ENCODE assay signal across 8 cellular contexts in the genomic region with DNA sequence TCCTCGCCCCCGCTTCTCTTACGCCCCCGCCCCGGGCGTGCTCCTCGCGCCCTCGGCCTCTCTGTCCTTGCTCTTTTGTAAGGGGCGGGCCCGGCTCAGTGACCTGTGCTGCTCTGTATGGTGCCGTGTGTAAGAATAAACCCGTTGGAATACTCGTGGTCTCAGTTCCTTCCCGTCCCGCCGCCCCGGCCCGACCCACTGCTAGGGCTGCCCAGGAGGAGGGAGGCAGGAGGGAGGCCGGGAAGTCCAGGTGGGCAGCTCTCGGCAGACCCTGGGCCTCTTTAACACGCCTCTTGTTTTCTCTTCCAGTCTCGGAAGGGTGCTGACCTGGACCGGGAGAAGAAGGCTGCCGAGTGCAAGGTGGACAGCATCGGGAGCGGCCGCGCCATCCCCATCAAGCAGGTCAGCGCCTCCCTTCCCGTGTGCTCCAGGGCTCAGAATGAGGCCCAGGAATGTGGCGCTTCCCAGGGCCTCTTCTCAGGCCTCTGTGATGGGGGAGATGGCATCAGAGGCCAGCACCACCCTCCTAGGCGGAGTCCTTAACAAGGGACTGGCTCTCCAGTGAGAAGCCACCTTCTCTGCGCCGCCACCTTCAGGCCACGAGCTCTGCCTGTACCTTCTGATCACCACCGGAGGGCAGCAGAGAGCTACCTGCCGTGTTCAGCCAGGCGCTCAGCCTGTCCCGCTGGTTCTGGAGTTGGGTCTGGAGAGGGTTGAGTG. TPM values are rescaled to one million over a fixed set of nuclear protein-coding genes. Genes with fewer than 3 reads are reported as not detected.
DNase-seq lines count a peak whose midpoint lies in the region; ATAC-seq and TF ChIP-seq lines count a peak whose summit lies in the region.

No MANE protein-coding gene starts in this region.

- no peaks in the 10 kb centered on the region for H3K9me3 Mint-ChIP-seq in activated naive CD4-positive, alpha-beta T cell treated with anti-CD3 and anti-CD28 coated beads, Interleukin-2, amount 50 U/mL, for 72 hours

- peak; percentile 99 for TF ChIP-seq CTCF in psoas muscle (IDR thresholded peaks at IDR 0.05)

- H3K4me1 ChIP-seq in psoas muscle (peaks cover 20% of the 10 kb centered on the region), aorta (ENCODE audit: control insufficient read depth in 1 of 2, insufficient read depth in 2 of 2, low read length in 2 of 2) (no peaks in the 10 kb centered on the region)

- DNase-seq in GF-D8 (lab: John Stamatoyannopoulos, UW), result peak; percentile 42
- peak; percentile 99 for DNase-seq in HEK293T (ENCODE audit: extremely low spot score)
- DNase-seq in NAMALWA (ENCODE audit: low spot score), result peak; percentile 89
- peak; percentile 5 for DNase-seq in SKM-1 (lab: John Stamatoyannopoulos, UW; ENCODE audit: unreplicated experiment)
- DNase-seq in activated naive CD4-positive, alpha-beta T cell treated with anti-CD3 and anti-CD28 coated beads, Interleukin-2, amount 50 U/mL, for 72 hours (ENCODE audit: low spot score in 2 of 2), result peak; percentile 78 to 90
- peak; percentile 88 for DNase-seq in Right ventricle myocardium inferior (ENCODE audit: missing footprints)
- peak; percentile 83 to 91 for DNase-seq in psoas muscle
- peak; percentile 86 to 93 for DNase-seq in aorta

- peak; percentile 94 for ATAC-seq in activated naive CD4-positive, alpha-beta T cell treated with anti-CD3 and anti-CD28 coated beads, Interleukin-2, amount 50 U/mL, for 72 hours
- peak; percentile 78 for ATAC-seq in Right ventricle myocardium inferior
- ATAC-seq in psoas muscle, result peak; percentile 83 to 92 (median 88)
- peak; percentile 87 for ATAC-seq in aorta (ENCODE audit: low FRiP score)

- H3K9me3 ChIP-seq in psoas muscle, result no peaks in the 10 kb centered on the region
- H3K9me3 ChIP-seq in aorta (ENCODE audit: control insufficient read depth, low read length), result no peaks in the 10 kb centered on the region

- intact Hi-C loops in Right ventricle myocardium inferior (cut with DNase I), result loop anchor here (1.0 to 2.0 kb wide), 3 partner anchors 45 to 179 kb away; no protein-coding TSS in a partner anchor
- intact Hi-C loops in psoas muscle (cut with DNase I), result loop anchor here (1.0 to 5.0 kb wide), 6 partner anchors 49 to 179 kb away; no protein-coding TSS in a partner anchor
- intact Hi-C loops in aorta (cut with DNase I), result loop anchor here (5.0 kb wide), 2 partner anchors 49 to 179 kb away; no protein-coding TSS in a partner anchor

- POLR2A ChIA-PET in HEK293T (lab: Yijun Ruan, JAX), result interaction anchor here (0.6 to 1.0 kb wide), 5 partner anchors 34 to 109 kb away, joined by 3 to 4 read pairs (median 3); a partner anchor contains a TSS

- 69 to 72% (median 70%) methylated on average over 40 of the region's 40 CpGs for WGBS in psoas muscle, 3 donors
- WGBS in aorta, 2 donors, result 65 to 68% methylated on average over 39 to 40 of the region's 40 CpGs

- H3K36me3 ChIP-seq in psoas muscle (ENCODE audit: insufficient read depth in 1 of 2, low read depth in 1 of 2) (peaks cover 0 to 63% of the 10 kb centered on the region in 2 donors), aorta (ENCODE audit: control insufficient read depth in 1 of 2, insufficient read depth in 2 of 2, low read length in 1 of 2) (peaks cover 0 to 2% of the 10 kb centered on the region in 2 donors)

- H3K4me3 ChIP-seq in psoas muscle (no peak overlapping the region), aorta (ENCODE audit: low read length in 2 of 2) (no peak overlapping the region)

- no peaks in the 10 kb centered on the region for H3K27me3 ChIP-seq in psoas muscle (ENCODE audit: insufficient read depth in 3 of 3, low read length in 2 of 3)
- H3K27me3 ChIP-seq in aorta (ENCODE audit: control insufficient read depth in 1 of 2, insufficient read depth in 2 of 2, low read length in 1 of 2), result no peaks in the 10 kb centered on the region

- CTCF ChIA-PET in HEK293T (lab: Yijun Ruan, JAX), result interaction anchor here (0.6 to 1.9 kb wide), 21 partner anchors 10 to 1201 kb away, joined by 3 to 10 read pairs (median 5); a partner anchor contains a TSS

- H3K27ac ChIP-seq in psoas muscle (no peak overlapping the region), aorta (ENCODE audit: low read depth in 1 of 2, low read length in 2 of 2) (no peak overlapping the region)

- H3K36me3 Mint-ChIP-seq in activated naive CD4-positive, alpha-beta T cell treated with anti-CD3 and anti-CD28 coated beads, Interleukin-2, amount 50 U/mL, for 72 hours, result no peaks in the 10 kb centered on the region

- H3K27ac Mint-ChIP-seq in activated naive CD4-positive, alpha-beta T cell treated with anti-CD3 and anti-CD28 coated beads, Interleukin-2, amount 50 U/mL, for 72 hours, result no peak overlapping the region

TF ChIP-seq in HEK293T, 16 proteins besides CTCF, POLR2A, EP300 and RAD21:
- TF ChIP-seq L3MBTL2 (conservative IDR thresholded peaks at IDR 0.05) (no peak), BHLHE40 (IDR thresholded peaks at IDR 0.05; ENCODE audit: borderline replicate concordance) (no peak), CTBP1 (IDR thresholded peaks at IDR 0.05; ENCODE audit: borderline replicate concordance) (no peak), TARDBP (IDR thresholded peaks at IDR 0.05) (no peak), HDGF (IDR thresholded peaks at IDR 0.05; ENCODE audit: borderline replicate concordance) (peak; percentile 86; the same call in 1 of the 2 replicates), ARNT (IDR thresholded peaks at IDR 0.05) (peak; percentile 45; the same call in 1 of the 2 replicates)

RNA-seq across cellular contexts. Expression of a gene that starts 37.4 kb away (rescaled TPM):
- total RNA-seq in activated naive CD4-positive, alpha-beta T cell treated with anti-CD3 and anti-CD28 coated beads, Interleukin-2, amount 50 U/mL, for 72 hours, result 10 to 100 TPM; 26.0 to 52.2 TPM
- total RNA-seq in Right ventricle myocardium inferior, result 57.4 TPM
- 10 to 100 TPM; 39.3 to 52.2 (median 51.4) TPM for total RNA-seq in psoas muscle
- polyA plus RNA-seq in psoas muscle, result 10 to 100 TPM; 38.4 to 75.3 (median 44.7) TPM
- total RNA-seq in aorta, result 100 to 1,000 TPM in 1 of 2 donors, 10 to 100 TPM in 1; 60.6 to 115 TPM
- 100 to 1,000 TPM in 1 of 2 donors, 10 to 100 TPM in 1; 21.5 to 105 TPM for polyA plus RNA-seq in aorta

RNA-seq across cellular contexts. Expression of a gene that starts 40.4 kb away (rescaled TPM):
- total RNA-seq in activated naive CD4-positive, alpha-beta T cell treated with anti-CD3 and anti-CD28 coated beads, Interleukin-2, amount 50 U/mL, for 72 hours, result 10 to 100 TPM; 25.8 to 60.5 TPM
- total RNA-seq in Right ventricle myocardium inferior (35.5 TPM), psoas muscle (10 to 100 TPM; 41.7 to 55.5 (median 44.4) TPM), aorta (10 to 100 TPM; 32.7 to 33.9 TPM)
- polyA plus RNA-seq in psoas muscle (100 to 1,000 TPM in 1 of 3 donors, 10 to 100 TPM in 2; 76.9 to 121 (median 85.3) TPM), aorta (10 to 100 TPM; 19.0 to 72.4 TPM)

RNA-seq across cellular contexts. Expression of a gene that starts 43.0 kb away (rescaled TPM):
- 10 to 100 TPM; 27.0 to 62.0 TPM for total RNA-seq in activated naive CD4-positive, alpha-beta T cell treated with anti-CD3 and anti-CD28 coated beads, Interleukin-2, amount 50 U/mL, for 72 hours
- total RNA-seq in Right ventricle myocardium inferior (79.2 TPM), psoas muscle (100 to 1,000 TPM in 3 of 4 donors, 10 to 100 TPM in 1; 87.1 to 126 (median 111) TPM), aorta (10 to 100 TPM; 45.6 to 56.6 TPM)
- polyA plus RNA-seq in psoas muscle (100 to 1,000 TPM; 132 to 194 (median 151) TPM), aorta (100 to 1,000 TPM in 1 of 2 donors, 10 to 100 TPM in 1; 58.4 to 216 TPM)

RNA-seq across cellular contexts. Expression of a gene that starts 43.8 kb away (rescaled TPM):
- under 1 TPM in 1 of 2 donors, not detected in 1; 0.31 TPM for total RNA-seq in activated naive CD4-positive, alpha-beta T cell treated with anti-CD3 and anti-CD28 coated beads, Interleukin-2, amount 50 U/mL, for 72 hours
- 2.4 TPM for total RNA-seq in Right ventricle myocardium inferior
- 1 to 10 TPM in 1 of 4 donors, under 1 TPM in 2, not detected in 1; 0.38 to 1.9 (median 0.91) TPM for total RNA-seq in psoas muscle
- under 1 TPM; 0.07 to 0.93 (median 0.21) TPM for polyA plus RNA-seq in psoas muscle
- total RNA-seq in aorta, result not detected
- not detected for polyA plus RNA-seq in aorta

Comparison
In these comparisons a context has a peak if more than half of its experiments do, and no peak if none do; other contexts are left out.
1. DNase-seq: peak in every context shown above with its lines; median percentile 99 in HEK293T; 90 in aorta; 89 in NAMALWA; 88 in Right ventricle myocardium inferior; 87 in psoas muscle; 84 in activated naive CD4-positive, alpha-beta T cell treated with anti-CD3 and anti-CD28 coated beads, Interleukin-2, amount 50 U/mL, for 72 hours; 42 in GF-D8; 5 in SKM-1.